In the genomic region with DNA sequence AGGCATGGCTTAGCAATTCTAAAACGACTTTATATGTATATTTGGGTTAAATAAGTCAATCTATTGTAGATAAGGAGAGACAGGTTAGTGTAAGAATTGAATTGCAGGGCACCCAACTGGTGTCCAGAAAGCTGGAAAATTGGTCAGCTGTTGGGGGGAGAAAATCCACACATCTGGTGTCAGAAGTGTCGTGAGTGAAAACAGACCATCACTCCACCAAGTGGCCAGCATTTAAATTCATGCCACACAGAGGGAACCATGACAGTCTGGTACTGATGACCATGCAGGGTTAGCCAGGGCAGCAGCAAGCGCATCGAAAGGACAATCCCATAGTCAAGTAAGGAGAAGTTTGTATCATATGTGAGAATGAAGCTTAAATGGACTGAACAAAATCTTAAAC, we compare ENCODE assay signal across 10 cellular contexts. TPM values are rescaled to one million over a fixed set of nuclear protein-coding genes. Genes with fewer than 3 reads are reported as not detected.
DNase-seq lines count a peak whose midpoint lies in the region; ATAC-seq, FAIRE-seq and TF ChIP-seq lines count a peak whose summit lies in the region.
"Had no signal": no experiment of that assay in that cellular context is flagged by ENCODE, and none has a peak within 500 bp of the region (broad histone marks: within the 10 kb centered on the region; RNA-seq: fewer than 3 reads in every experiment).

No MANE protein-coding gene starts in this region.

- H2AFZ ChIP-seq in HCT116 (ENCODE audit: low read depth, low read length, poor library complexity, severe bottlenecking), result peak overlapping the region; percentile 7
- H2AFZ ChIP-seq in HepG2 (ENCODE audit: low read length), result no peak overlapping the region

- FAIRE-seq in HepG2 (lab: Jason Lieb, UNC), result peak; percentile 52
- FAIRE-seq: G401.6 had no signal

- no peaks in the 10 kb centered on the region for H3K9me2 ChIP-seq in HCT116 (ENCODE audit: insufficient read depth)

- no peaks in the 10 kb centered on the region for H3K79me2 ChIP-seq in HCT116 (ENCODE audit: insufficient read depth, low read length)
- no peaks in the 10 kb centered on the region for H3K79me2 ChIP-seq in HepG2 (ENCODE audit: insufficient read depth, low read length)

- no peak overlapping the region for H3K4me3 ChIP-seq in AG10803 (ENCODE audit: low read length)
- H3K4me3 ChIP-seq in HCT116 (replicated peaks in 1 of 2; ENCODE audit: low read depth in 1 of 2, low read length in 2 of 2), result no peak overlapping the region
- no peak overlapping the region for H3K4me3 ChIP-seq in HepG2 (replicated peaks in 1 of 3; ENCODE audit: insufficient read depth in 1 of 3, low read depth in 2 of 3, low read length in 3 of 3)

- H3K9me3 ChIP-seq in HCT116 (ENCODE audit: control insufficient read depth in 1 of 2, insufficient read depth in 1 of 2, low read depth in 1 of 2, low read length in 2 of 2) (no peaks in the 10 kb centered on the region), HepG2 (ENCODE audit: low read length) (no peaks in the 10 kb centered on the region)

- H3K36me3 ChIP-seq in HCT116 (ENCODE audit: control insufficient read depth in 1 of 2, insufficient read depth in 2 of 2, low read length in 2 of 2), result no peaks in the 10 kb centered on the region
- no peaks in the 10 kb centered on the region for H3K36me3 ChIP-seq in HepG2 (replicated peaks in 1 of 2; ENCODE audit: control insufficient read depth in 1 of 2, insufficient read depth in 2 of 2, low read length in 2 of 2)

- no peak overlapping the region for H3K9ac ChIP-seq in HCT116 (ENCODE audit: low read length)
- H3K9ac ChIP-seq in HepG2 (ENCODE audit: insufficient read depth, low read depth, low read length), result no peak overlapping the region

- TF ChIP-seq RAD21 in HCT116 (IDR thresholded peaks at IDR 0.05; ENCODE audit: low read depth) (peak; percentile 65), HepG2 (CRISPR knock-in tag; IDR thresholded peaks at IDR 0.05) (no peak)

- no peak for TF ChIP-seq POLR2A in HCT116 (IDR thresholded peaks at IDR 0.05; ENCODE audit: borderline replicate concordance, extremely low read depth, insufficient read depth, insufficient read length)
- TF ChIP-seq POLR2A in HepG2 (IDR thresholded peaks at IDR 0.05; ENCODE audit: insufficient read depth in 1 of 2, low read depth in 2 of 2, low read length in 2 of 2), result no peak

- TF ChIP-seq CTCF in AG10803 (conservative IDR thresholded peaks at IDR 0.05; ENCODE audit: low read length) (peak; percentile 30), HCT116 (IDR thresholded peaks at IDR 0.05 in 2 of 3, conservative IDR thresholded peaks at IDR 0.05 in 1 of 3; ENCODE audit: borderline replicate concordance in 1 of 3, insufficient read depth in 1 of 3, low read depth in 2 of 3, low read length in 2 of 3) (peak; percentile 12 to 35 (median 12); a peak in 3 of 6 replicates), HepG2 (CRISPR knock-in tag; IDR thresholded peaks at IDR 0.05) (peak; percentile 42)

- BruUV-seq in HCT116 (replicated peaks; lab: Mats Ljungman, UMichigan), result no TSS peak
- no TSS peak for BruUV-seq in HepG2 (replicated peaks; lab: Mats Ljungman, UMichigan)

- DNase-seq in AG10803 (ENCODE audit: low read depth) (no peak), HCT116 (ENCODE audit: low read depth, low spot score) (no peak), amygdala (lab: John Stamatoyannopoulos, UW) (peak in 32 of 56 donors; percentile 4 to 68 (median 21)), HepG2 (ENCODE audit: low spot score) (no peak), NK-92 (lab: John Stamatoyannopoulos, UW; ENCODE audit: unreplicated experiment) (no peak), ecto neural progenitor cell (ENCODE audit: low spot score) (no peak)
- DNase-seq: activated T-cell treated with anti-CD3 and anti-CD28 coated beads, Interleukin-2, amount 50 U/mL, for 4 hours had no signal

- TF ChIP-seq EP300 in HepG2 (IDR thresholded peaks at IDR 0.05; ENCODE audit: low read depth in 2 of 2, low read length in 2 of 2) (no peak), HepG2 (CRISPR knock-in tag; IDR thresholded peaks at IDR 0.05; ENCODE audit: borderline replicate concordance) (no peak)

- H3K4me2 ChIP-seq in HCT116 (ENCODE audit: low read length) (no peak overlapping the region), HepG2 (ENCODE audit: low read depth, low read length) (no peak overlapping the region)

- WGBS in HepG2 (ENCODE audit: low lambda C conversion rate), result 34% methylated on average over 4 of the region's 4 CpGs

- intact Hi-C loops in HCT116 (cut with micrococcal nuclease) (no loop called here), HepG2 (cut with micrococcal nuclease; ENCODE audit: unreplicated experiment) (no loop called here)

- peaks cover 4% of the 10 kb centered on the region; the same call in 1 of the 2 replicates for H3K27me3 ChIP-seq in HCT116 (ENCODE audit: insufficient read depth, low read length)
- no peaks in the 10 kb centered on the region; a peak in 1 of 5 replicates for H3K27me3 ChIP-seq in HepG2 (ENCODE audit: control insufficient read depth in 1 of 2, insufficient read depth in 2 of 2, low read length in 2 of 2)

- CTCF ChIA-PET in HCT116 (lab: Charles Lee), result interaction anchor here (0.5 kb wide), 1 partner anchor 8 kb away, joined by 3 read pairs; no protein-coding TSS in a partner anchor
- CTCF ChIA-PET in HepG2 (lab: Yijun Ruan, JAX; ENCODE audit: low intra/inter-chr PET ratio, low total read pairs), result no interaction called here

- H4K20me1 ChIP-seq in HCT116 (ENCODE audit: insufficient read depth) (no peaks in the 10 kb centered on the region; the same call in 1 of the 2 replicates), HepG2 (ENCODE audit: insufficient read depth, low read length) (no peaks in the 10 kb centered on the region)

- POLR2A ChIA-PET in HCT116 (lab: Charles Lee), result no interaction called here
- POLR2A ChIA-PET in HepG2 (lab: Yijun Ruan, JAX), result no interaction called here

- peak; percentile 87 for ATAC-seq in HCT116
- peak; percentile 74 for ATAC-seq in HepG2
- no peak for ATAC-seq in HG03039 (IDR thresholded peaks at IDR 0.05; ENCODE audit: unreplicated experiment)
- no peak for ATAC-seq in HG03025 (IDR thresholded peaks at IDR 0.05; ENCODE audit: low FRiP score, unreplicated experiment)
- ATAC-seq: activated T-cell treated with anti-CD3 and anti-CD28 coated beads, Interleukin-2, amount 50 U/mL, for 4 hours had no signal

- in situ Hi-C loops in HepG2 (cut with HindIII; ENCODE audit: extremely low pct_ligation_motif_present, low pct_unique_long_range_greater_than_20kb), result no loop called here

- H3K27ac ChIP-seq in HCT116 (ENCODE audit: low read depth, low read length) (no peak overlapping the region), HepG2 (ENCODE audit: extremely low read length, insufficient read depth, low read length) (no peak overlapping the region)

- RAD21 ChIA-PET in HCT116 (lab: Charles Lee; ENCODE audit: low non-redundant PET in 1 of 2, low total read pairs in 2 of 2, uncharacterized antibody in 2 of 2, unreplicated experiment in 2 of 2), result no interaction called here

- no peaks in the 10 kb centered on the region for H3K4me1 ChIP-seq in HCT116 (ENCODE audit: control insufficient read depth in 1 of 2, insufficient read depth in 2 of 2, low read length in 2 of 2)
- no peaks in the 10 kb centered on the region for H3K4me1 ChIP-seq in HepG2 (ENCODE audit: insufficient read depth, low read length)

RNA-seq across cellular contexts. Expression of gene LAX1, which starts 11.7 kb away (rescaled TPM):
- total RNA-seq in HCT116 (2021; ENCODE audit: unreplicated experiment), result 0.12 TPM
- polyA plus RNA-seq in HCT116 (2012), result not detected in 2 replicates
- total RNA-seq in HepG2 (2016; rRNA removed; fragmentation: Illumina TruSeq; extraction: Trizol), result not detected in 2 replicates
- not detected in 2 replicates for total RNA-seq in HepG2 (2016; cell fraction: cytosol; rRNA removed; fragmentation: Illumina TruSeq; extraction: Trizol; ENCODE audit: low read depth)
- 0.04 TPM in 1 of 2 replicates, not detected in the other for total RNA-seq in HepG2 (2016; cell fraction: insoluble cytoplasmic fraction; rRNA removed; fragmentation: Illumina TruSeq; extraction: Trizol)
- total RNA-seq in HepG2 (2016; cell fraction: membrane; rRNA removed; fragmentation: Illumina TruSeq; extraction: Trizol), result not detected in 2 replicates
- total RNA-seq in HepG2 (2016; cell fraction: nucleus; rRNA removed; fragmentation: Illumina TruSeq; extraction: Trizol), result not detected in 2 replicates
- polyA plus RNA-seq in HepG2 (2011; rRNA removed), result not detected in 2 replicates
- polyA plus RNA-seq in HepG2 (2011; cell fraction: cytosol; rRNA removed), result not detected in 2 replicates
- polyA plus RNA-seq in HepG2 (2011; cell fraction: nucleus; rRNA removed), result not detected in 2 replicates
- polyA plus RNA-seq in HepG2 (2012), result not detected in 2 replicates
- not detected in 2 replicates for polyA plus RNA-seq in HepG2 (2016; cell fraction: cytosol; fragmentation: Illumina TruSeq; extraction: Trizol; ENCODE audit: low read depth)
- polyA plus RNA-seq in HepG2 (2016; cell fraction: insoluble cytoplasmic fraction; fragmentation: Illumina TruSeq; extraction: Trizol; ENCODE audit: low read depth), result not detected in 2 replicates
- not detected in 2 replicates for polyA plus RNA-seq in HepG2 (2016; cell fraction: membrane; fragmentation: Illumina TruSeq; extraction: Trizol; ENCODE audit: low read depth)
- polyA plus RNA-seq in HepG2 (2016; cell fraction: nucleus; fragmentation: Illumina TruSeq; extraction: Trizol; ENCODE audit: insufficient read depth, low read depth), result not detected in 2 replicates
- polyA minus RNA-seq in HepG2 (2011; rRNA and poly(A)+ RNA removed; ENCODE audit: low replicate concordance), result not detected in 2 replicates
- not detected in 2 replicates for polyA minus RNA-seq in HepG2 (2011; cell fraction: cytosol; rRNA and poly(A)+ RNA removed)
- not detected in 2 replicates for polyA minus RNA-seq in HepG2 (2011; cell fraction: nucleus; rRNA and poly(A)+ RNA removed)

RNA-seq across cellular contexts. Expression of gene ZBED6, which starts 18.8 kb away (rescaled TPM):
- total RNA-seq in HCT116 (2021; ENCODE audit: unreplicated experiment), result 26.9 TPM
- polyA plus RNA-seq in HCT116 (2012), result 2.1 and 2.3 TPM in 2 replicates
- total RNA-seq in HepG2 (2016; rRNA removed; fragmentation: Illumina TruSeq; extraction: Trizol), result 12.5 and 17.2 TPM in 2 replicates
- total RNA-seq in HepG2 (2016; cell fraction: cytosol; rRNA removed; fragmentation: Illumina TruSeq; extraction: Trizol; ENCODE audit: low read depth), result 0.35 and 0.51 TPM in 2 replicates
- 13.1 and 13.9 TPM in 2 replicates for total RNA-seq in HepG2 (2016; cell fraction: insoluble cytoplasmic fraction; rRNA removed; fragmentation: Illumina TruSeq; extraction: Trizol)
- total RNA-seq in HepG2 (2016; cell fraction: membrane; rRNA removed; fragmentation: Illumina TruSeq; extraction: Trizol), result 1.4 and 1.7 TPM in 2 replicates
- total RNA-seq in HepG2 (2016; cell fraction: nucleus; rRNA removed; fragmentation: Illumina TruSeq; extraction: Trizol), result 21.7 and 24.6 TPM in 2 replicates
- 6.8 and 9.3 TPM in 2 replicates for polyA plus RNA-seq in HepG2 (2011; rRNA removed)
- polyA plus RNA-seq in HepG2 (2011; cell fraction: cytosol; rRNA removed), result 3.8 and 4.0 TPM in 2 replicates
- polyA plus RNA-seq in HepG2 (2011; cell fraction: nucleus; rRNA removed), result 15.5 and 20.7 TPM in 2 replicates
- polyA plus RNA-seq in HepG2 (2012), result 3.6 and 3.8 TPM in 2 replicates
- 0.07 TPM in 1 of 2 replicates, not detected in the other for polyA plus RNA-seq in HepG2 (2016; cell fraction: cytosol; fragmentation: Illumina TruSeq; extraction: Trizol; ENCODE audit: low read depth)
- polyA plus RNA-seq in HepG2 (2016; cell fraction: insoluble cytoplasmic fraction; fragmentation: Illumina TruSeq; extraction: Trizol; ENCODE audit: low read depth), result 1.6 and 3.9 TPM in 2 replicates
- 0.03 and 0.06 TPM in 2 replicates for polyA plus RNA-seq in HepG2 (2016; cell fraction: membrane; fragmentation: Illumina TruSeq; extraction: Trizol; ENCODE audit: low read depth)
- polyA plus RNA-seq in HepG2 (2016; cell fraction: nucleus; fragmentation: Illumina TruSeq; extraction: Trizol; ENCODE audit: insufficient read depth, low read depth), result 4.6 and 9.1 TPM in 2 replicates
- polyA minus RNA-seq in HepG2 (2011; rRNA and poly(A)+ RNA removed; ENCODE audit: low replicate concordance), result 21.8 and 40.3 TPM in 2 replicates
- 11.3 and 15.0 TPM in 2 replicates for polyA minus RNA-seq in HepG2 (2011; cell fraction: cytosol; rRNA and poly(A)+ RNA removed)
- polyA minus RNA-seq in HepG2 (2011; cell fraction: nucleus; rRNA and poly(A)+ RNA removed), result 37.6 and 38.3 TPM in 2 replicates

RNA-seq across cellular contexts. Expression of gene ZC3H11A, which starts 18.8 kb away (rescaled TPM):
- total RNA-seq in HCT116 (2021; ENCODE audit: unreplicated experiment), result 82.6 TPM
- 55.2 and 63.4 TPM in 2 replicates for polyA plus RNA-seq in HCT116 (2012)
- 56.9 and 78.7 TPM in 2 replicates for total RNA-seq in HepG2 (2016; rRNA removed; fragmentation: Illumina TruSeq; extraction: Trizol)
- 9.7 and 10.5 TPM in 2 replicates for total RNA-seq in HepG2 (2016; cell fraction: cytosol; rRNA removed; fragmentation: Illumina TruSeq; extraction: Trizol; ENCODE audit: low read depth)
- 54.2 and 81.7 TPM in 2 replicates for total RNA-seq in HepG2 (2016; cell fraction: insoluble cytoplasmic fraction; rRNA removed; fragmentation: Illumina TruSeq; extraction: Trizol)
- 22.1 and 22.2 TPM in 2 replicates for total RNA-seq in HepG2 (2016; cell fraction: membrane; rRNA removed; fragmentation: Illumina TruSeq; extraction: Trizol)
- total RNA-seq in HepG2 (2016; cell fraction: nucleus; rRNA removed; fragmentation: Illumina TruSeq; extraction: Trizol), result 71.4 and 76.3 TPM in 2 replicates
- polyA plus RNA-seq in HepG2 (2011; rRNA removed), result 59.2 and 59.7 TPM in 2 replicates
- polyA plus RNA-seq in HepG2 (2011; cell fraction: cytosol; rRNA removed), result 29.6 and 39.2 TPM in 2 replicates
- polyA plus RNA-seq in HepG2 (2011; cell fraction: nucleus; rRNA removed), result 109 and 116 TPM in 2 replicates
- polyA plus RNA-seq in HepG2 (2012), result 44.9 and 50.1 TPM in 2 replicates
- polyA plus RNA-seq in HepG2 (2016; cell fraction: cytosol; fragmentation: Illumina TruSeq; extraction: Trizol; ENCODE audit: low read depth), result 1.2 and 1.4 TPM in 2 replicates
- polyA plus RNA-seq in HepG2 (2016; cell fraction: insoluble cytoplasmic fraction; fragmentation: Illumina TruSeq; extraction: Trizol; ENCODE audit: low read depth), result 56.2 and 57.9 TPM in 2 replicates
- polyA plus RNA-seq in HepG2 (2016; cell fraction: membrane; fragmentation: Illumina TruSeq; extraction: Trizol; ENCODE audit: low read depth), result 6.6 and 7.0 TPM in 2 replicates
- 105 and 109 TPM in 2 replicates for polyA plus RNA-seq in HepG2 (2016; cell fraction: nucleus; fragmentation: Illumina TruSeq; extraction: Trizol; ENCODE audit: insufficient read depth, low read depth)
- 59.1 and 125 TPM in 2 replicates for polyA minus RNA-seq in HepG2 (2011; rRNA and poly(A)+ RNA removed; ENCODE audit: low replicate concordance)
- polyA minus RNA-seq in HepG2 (2011; cell fraction: cytosol; rRNA and poly(A)+ RNA removed), result 44.8 and 45.9 TPM in 2 replicates
- polyA minus RNA-seq in HepG2 (2011; cell fraction: nucleus; rRNA and poly(A)+ RNA removed), result 170 and 178 TPM in 2 replicates

Comparison
In these comparisons a context has a peak if more than half of its experiments do, and no peak if none do; other contexts are left out.
1. DNase-seq: peak in amygdala (32 of 56); none in AG10803 (single experiment), HCT116 (single experiment), HepG2 (single experiment), NK-92 (single experiment) and ecto neural progenitor cell (single experiment).
2. ATAC-seq: peak in HCT116 (single experiment) and HepG2 (single experiment); none in HG03039 (single experiment) and HG03025 (single experiment).
3. Peak in every context shown above with its lines, with median percentiles within 50 percentile points of each other: CTCF ChIP-seq.